Comparison of ENCODE assay signal across 20 cellular contexts in genomic region chr1:175015243-175015642, GRCh38. TPM values are rescaled to one million over a fixed set of nuclear protein-coding genes. Genes with fewer than 3 reads are reported as not detected.
DNase-seq lines count a peak whose midpoint lies in the region; ATAC-seq and TF ChIP-seq lines count a peak whose summit lies in the region.
"Had no signal": no experiment of that assay in that cellular context is flagged by ENCODE, and none has a peak within 500 bp of the region (broad histone marks: within the 10 kb centered on the region; RNA-seq: fewer than 3 reads in every experiment).

No MANE protein-coding gene starts in this region.

- H3K4me3 ChIP-seq in hepatocyte, result no peak overlapping the region
- H3K4me3 ChIP-seq in coronary artery, result no peak overlapping the region
- H3K4me3 ChIP-seq: dorsolateral prefrontal cortex had no signal

- no peaks in the 10 kb centered on the region for H3K9me2 ChIP-seq in hepatocyte (replicated peaks; ENCODE audit: insufficient read depth)

- WGBS in hepatocyte (ENCODE audit: low lambda C conversion rate, missing lambda C conversion rate), result 89% methylated on average over 4 of the region's 4 CpGs

- peaks cover 50% of the 10 kb centered on the region for H3K36me3 Mint-ChIP-seq in activated naive CD8-positive, alpha-beta T cell treated with anti-CD3 and anti-CD28 coated beads, Interleukin-2, amount 50 U/mL, for 24 hours (ENCODE audit: low read depth)

- peak overlapping the region; percentile 44 for H3K27ac Mint-ChIP-seq in activated naive CD8-positive, alpha-beta T cell treated with anti-CD3 and anti-CD28 coated beads, Interleukin-2, amount 50 U/mL, for 24 hours

- no peaks in the 10 kb centered on the region for H3K27me3 ChIP-seq in hepatocyte
- H3K27me3 ChIP-seq: dorsolateral prefrontal cortex, foreskin keratinocyte had no signal

- H3K27ac ChIP-seq in hepatocyte (no peak overlapping the region), coronary artery (no peak overlapping the region)
- H3K27ac ChIP-seq: dorsolateral prefrontal cortex, foreskin keratinocyte had no signal

- no peaks in the 10 kb centered on the region for H3K9me3 ChIP-seq in hepatocyte (ENCODE audit: low read depth)

- no peaks in the 10 kb centered on the region for H3K4me1 ChIP-seq in hepatocyte (ENCODE audit: insufficient read depth)
- H3K4me1 ChIP-seq: foreskin keratinocyte had no signal

- peak; percentile 77 for DNase-seq in A172 (ENCODE audit: low spot score)
- peak; percentile 89 for DNase-seq in EH (ENCODE audit: low read depth)
- DNase-seq in activated naive CD8-positive, alpha-beta T cell treated with anti-CD3 and anti-CD28 coated beads, Interleukin-2, amount 50 U/mL, for 24 hours, result no peak
- DNase-seq in hepatocyte (ENCODE audit: low spot score), result no peak
- no peak for DNase-seq in activated CD4-positive, alpha-beta T cell treated with anti-CD3 and anti-CD28 coated beads, Interleukin-2, amount 50 U/mL, for 1 hour
- DNase-seq in coronary artery (ENCODE audit: low spot score), result no peak
- DNase-seq: DMS53, dorsolateral prefrontal cortex, foreskin keratinocyte, immature natural killer cell, Kasumi-1, midbrain, NCI-H1436 treated with DMSO at 0.1 percent for 48 hours, NCI-H446 treated with DMSO at 0.1 percent for 48 hours, small intestine had no signal

- TF ChIP-seq CTCF in hepatocyte (IDR thresholded peaks at IDR 0.05; ENCODE audit: poor library complexity) (no peak), coronary artery (IDR thresholded peaks at IDR 0.05) (no peak)

- no peak overlapping the region for H3K4me3 Mint-ChIP-seq in activated naive CD8-positive, alpha-beta T cell treated with anti-CD3 and anti-CD28 coated beads, Interleukin-2, amount 50 U/mL, for 24 hours
- H3K4me3 Mint-ChIP-seq: immature natural killer cell had no signal

- no peaks in the 10 kb centered on the region for H4K20me1 ChIP-seq in hepatocyte (ENCODE audit: insufficient read depth, poor library complexity, severe bottlenecking)

- H3K79me2 ChIP-seq in hepatocyte, result peaks cover 9% of the 10 kb centered on the region

- ATAC-seq in activated naive CD8-positive, alpha-beta T cell treated with anti-CD3 and anti-CD28 coated beads, Interleukin-2, amount 50 U/mL, for 24 hours, result no peak
- ATAC-seq in HG03571 (IDR thresholded peaks at IDR 0.05; ENCODE audit: unreplicated experiment) (no peak), HG03565 (IDR thresholded peaks at IDR 0.05; ENCODE audit: unreplicated experiment) (no peak)
- ATAC-seq: foreskin keratinocyte had no signal

- H3K4me2 ChIP-seq in hepatocyte, result peak overlapping the region; percentile 49

- H3K4me1 Mint-ChIP-seq in activated naive CD8-positive, alpha-beta T cell treated with anti-CD3 and anti-CD28 coated beads, Interleukin-2, amount 50 U/mL, for 24 hours, result peaks cover 6% of the 10 kb centered on the region

- no peaks in the 10 kb centered on the region for H3K9me3 Mint-ChIP-seq in activated naive CD8-positive, alpha-beta T cell treated with anti-CD3 and anti-CD28 coated beads, Interleukin-2, amount 50 U/mL, for 24 hours
- H3K9me3 Mint-ChIP-seq: immature natural killer cell had no signal

- H2AFZ ChIP-seq in hepatocyte, result no peak overlapping the region

- no peaks in the 10 kb centered on the region for H3K27me3 Mint-ChIP-seq in activated naive CD8-positive, alpha-beta T cell treated with anti-CD3 and anti-CD28 coated beads, Interleukin-2, amount 50 U/mL, for 24 hours

- H3K36me3 ChIP-seq in hepatocyte (replicated peaks; ENCODE audit: insufficient read depth, low read depth), result peaks cover 6% of the 10 kb centered on the region

RNA-seq across cellular contexts. Expression of gene MRPS14, which starts 8.0 kb away (rescaled TPM):
- 39.3 and 42.3 TPM in 2 replicates for total RNA-seq in A172 (2014; rRNA removed; shearing (Covaris generic))
- total RNA-seq in hepatocyte, result 26.5 and 31.6 TPM in 2 replicates
- polyA plus RNA-seq in hepatocyte, result 60.1 and 65.8 TPM in 2 replicates

RNA-seq across cellular contexts. Expression of gene CACYBP, which starts 15.5 kb away (rescaled TPM):
- total RNA-seq in A172 (2014; rRNA removed; shearing (Covaris generic)), result 397 and 540 TPM in 2 replicates
- total RNA-seq in hepatocyte, result 81.7 and 100 TPM in 2 replicates
- polyA plus RNA-seq in hepatocyte, result 79.6 and 100.0 TPM in 2 replicates

RNA-seq across cellular contexts. Expression of gene TNN, which starts 52.4 kb away (rescaled TPM):
- total RNA-seq in A172 (2014; rRNA removed; shearing (Covaris generic)), result not detected in 2 replicates
- 0.28 and 0.33 TPM in 2 replicates for total RNA-seq in hepatocyte
- polyA plus RNA-seq in hepatocyte, result 0.51 and 0.58 TPM in 2 replicates
- total RNA-seq: foreskin keratinocyte, OCI-LY7, osteocyte had no signal
- polyA plus RNA-seq: BJ, foreskin keratinocyte, immature natural killer cell had no signal

Comparison
In these comparisons a context has a peak if more than half of its experiments do, and no peak if none do; other contexts are left out.
1. DNase-seq: peak in A172 (single experiment) and EH (single experiment); none in activated naive CD8-positive, alpha-beta T cell treated with anti-CD3 and anti-CD28 coated beads, Interleukin-2, amount 50 U/mL, for 24 hours (single experiment), hepatocyte (single experiment), activated CD4-positive, alpha-beta T cell treated with anti-CD3 and anti-CD28 coated beads, Interleukin-2, amount 50 U/mL, for 1 hour (single experiment) and coronary artery (single experiment).